Comparison of ENCODE assay signal across 14 cellular contexts in the genomic region with DNA sequence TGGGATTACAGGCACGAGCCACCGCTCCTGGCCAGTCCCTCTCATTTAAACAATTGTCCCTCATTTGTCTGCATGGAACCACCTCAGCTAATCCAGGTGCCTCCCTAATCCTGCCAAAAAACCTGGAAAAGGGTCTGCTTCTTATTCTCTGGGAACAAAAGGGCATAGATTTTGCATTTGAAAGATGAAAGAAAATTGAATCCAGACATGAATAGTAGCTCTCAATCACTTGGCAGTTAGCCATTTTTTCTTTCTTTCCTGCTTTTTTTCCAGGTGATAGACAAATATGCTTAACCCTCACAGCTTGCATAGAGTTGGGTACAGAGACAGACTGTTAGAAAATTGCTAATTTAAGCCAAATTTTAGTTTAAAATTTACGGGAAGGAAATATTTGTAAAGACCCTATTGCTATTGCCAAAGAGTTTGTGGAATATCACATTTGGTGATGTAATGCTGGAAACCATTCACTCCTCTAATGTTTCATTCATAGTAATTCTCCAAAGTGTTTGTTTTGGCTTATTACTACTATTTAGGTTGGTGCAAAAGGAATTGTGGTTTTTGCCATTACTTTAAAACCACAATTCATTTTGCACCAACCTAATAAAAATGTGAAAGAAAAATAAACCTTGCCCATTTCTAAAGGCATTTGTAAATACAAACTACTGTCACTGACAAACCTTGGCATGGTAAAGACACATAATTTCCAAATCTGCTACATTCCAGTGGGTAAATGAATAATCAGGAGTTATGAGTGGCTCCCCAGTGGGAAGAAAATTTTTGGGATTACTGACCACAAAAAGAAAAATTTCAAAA.
DNase-seq lines count a peak whose midpoint lies in the region; ATAC-seq, FAIRE-seq and TF ChIP-seq lines count a peak whose summit lies in the region.
"Had no signal": no experiment of that assay in that cellular context is flagged by ENCODE, and none has a peak within 500 bp of the region (broad histone marks: within the 10 kb centered on the region; RNA-seq: fewer than 3 reads in every experiment).

No MANE protein-coding gene starts in this region.

- no peaks in the 10 kb centered on the region for H3K79me2 ChIP-seq in HepG2 (ENCODE audit: insufficient read depth, low read length)

- no peak overlapping the region for H3K4me3 Mint-ChIP-seq in T-helper 2 cell treated with Interferon-gamma antibody and Interleukin-4, amounts not matched to agents 5 μg/mL and 100 μg/mL, for 36 hours
- H3K4me3 Mint-ChIP-seq: activated naive CD8-positive, alpha-beta T cell treated with anti-CD3 and anti-CD28 coated beads, Interleukin-2, amount 10 ng/mL, durations not matched to agents 7 days and 5 days; naive thymus-derived CD4-positive, alpha-beta T cell; stimulated activated effector memory CD8-positive, alpha-beta T cell treated with anti-CD3 and anti-CD28 coated beads, Interleukin-12 subunit alpha, Interleukin-12 subunit beta, amount 100 ng/mL, for 72 hours had no signal

- no peaks in the 10 kb centered on the region for H4K20me1 ChIP-seq in HepG2 (ENCODE audit: insufficient read depth, low read length)

- H3K27ac Mint-ChIP-seq in T-helper 2 cell treated with Interferon-gamma antibody and Interleukin-4, amounts not matched to agents 5 μg/mL and 100 μg/mL, for 36 hours, result no peak overlapping the region
- H3K27ac Mint-ChIP-seq: activated naive CD8-positive, alpha-beta T cell treated with anti-CD3 and anti-CD28 coated beads, Interleukin-2, amount 10 ng/mL, durations not matched to agents 7 days and 5 days; naive thymus-derived CD4-positive, alpha-beta T cell; stimulated activated effector memory CD8-positive, alpha-beta T cell treated with anti-CD3 and anti-CD28 coated beads, Interleukin-12 subunit alpha, Interleukin-12 subunit beta, amount 100 ng/mL, for 72 hours had no signal

- H3K4me2 ChIP-seq in HepG2 (ENCODE audit: low read depth, low read length), result no peak overlapping the region

- no peak overlapping the region for H2AFZ ChIP-seq in HepG2 (ENCODE audit: low read length)

- H3K27ac ChIP-seq in liver (ENCODE audit: low read depth in 1 of 2, low read length in 2 of 2) (peak overlapping the region in 1 of 2 donors; percentile 64), HepG2 (ENCODE audit: extremely low read length, insufficient read depth, low read length) (no peak overlapping the region), suprapubic skin (no peak overlapping the region)

- no peak for TF ChIP-seq CTCF in liver (IDR thresholded peaks at IDR 0.05; ENCODE audit: low read depth, low read length, missing input control)
- no peak for TF ChIP-seq CTCF in HepG2 (CRISPR knock-in tag; IDR thresholded peaks at IDR 0.05)
- TF ChIP-seq CTCF in suprapubic skin (IDR thresholded peaks at IDR 0.05), result no peak

- no peak for DNase-seq in HepG2 (ENCODE audit: low spot score)
- peak; percentile 75 for DNase-seq in NCI-H748 (lab: John Stamatoyannopoulos, UW; ENCODE audit: unreplicated experiment)
- DNase-seq in fibroblast of peridontal ligament (ENCODE audit: extremely low read depth), result peak; percentile 98
- DNase-seq in suprapubic skin (ENCODE audit: low spot score in 2 of 2), result no peak
- DNase-seq in T-helper 2 cell treated with Interferon-gamma antibody and Interleukin-4, amounts not matched to agents 5 μg/mL and 100 μg/mL, for 36 hours (ENCODE audit: low spot score), result no peak
- DNase-seq: activated naive CD8-positive, alpha-beta T cell treated with anti-CD3 and anti-CD28 coated beads, Interleukin-2, amount 10 ng/mL, durations not matched to agents 7 days and 5 days; BE2C; Kasumi-1; naive thymus-derived CD4-positive, alpha-beta T cell had no signal

- TF ChIP-seq RAD21 in liver (IDR thresholded peaks at IDR 0.05) (no peak), HepG2 (CRISPR knock-in tag; IDR thresholded peaks at IDR 0.05) (no peak)

- TF ChIP-seq EP300 in HepG2 (IDR thresholded peaks at IDR 0.05; ENCODE audit: low read depth in 2 of 2, low read length in 2 of 2), result no peak
- no peak for TF ChIP-seq EP300 in HepG2 (CRISPR knock-in tag; IDR thresholded peaks at IDR 0.05; ENCODE audit: borderline replicate concordance)
- no peak for TF ChIP-seq EP300 in suprapubic skin (IDR thresholded peaks at IDR 0.05)

- FAIRE-seq in HepG2 (lab: Jason Lieb, UNC), result no peak
- FAIRE-seq: endometrium had no signal

- no peak overlapping the region for H3K9ac ChIP-seq in liver (ENCODE audit: low read depth in 1 of 2, low read length in 2 of 2)
- H3K9ac ChIP-seq in HepG2 (ENCODE audit: insufficient read depth, low read depth, low read length), result no peak overlapping the region

- no peak for ATAC-seq in HepG2
- no peak for ATAC-seq in GM18520 (IDR thresholded peaks at IDR 0.05; ENCODE audit: unreplicated experiment)
- ATAC-seq in GM21423 (IDR thresholded peaks at IDR 0.05; ENCODE audit: unreplicated experiment), result no peak
- ATAC-seq: naive thymus-derived CD4-positive, alpha-beta T cell; stimulated activated effector memory CD8-positive, alpha-beta T cell treated with anti-CD3 and anti-CD28 coated beads, Interleukin-12 subunit alpha, Interleukin-12 subunit beta, amount 100 ng/mL, for 72 hours had no signal

- 66% methylated on average over 3 of the region's 3 CpGs for WGBS in liver
- WGBS in HepG2 (ENCODE audit: low lambda C conversion rate), result 87% methylated on average over 3 of the region's 3 CpGs
- WGBS in suprapubic skin, result 70% methylated on average over 3 of the region's 3 CpGs

- H3K27me3 Mint-ChIP-seq in T-helper 2 cell treated with Interferon-gamma antibody and Interleukin-4, amounts not matched to agents 5 μg/mL and 100 μg/mL, for 36 hours (ENCODE audit: low read depth), result no peaks in the 10 kb centered on the region
- H3K27me3 Mint-ChIP-seq: activated naive CD8-positive, alpha-beta T cell treated with anti-CD3 and anti-CD28 coated beads, Interleukin-2, amount 10 ng/mL, durations not matched to agents 7 days and 5 days; naive thymus-derived CD4-positive, alpha-beta T cell had no signal

- no peak for TF ChIP-seq POLR2A in HepG2 (IDR thresholded peaks at IDR 0.05; ENCODE audit: insufficient read depth in 1 of 2, low read depth in 2 of 2, low read length in 2 of 2)
- no peak for TF ChIP-seq POLR2A in suprapubic skin (IDR thresholded peaks at IDR 0.05)

- H3K27me3 ChIP-seq in liver (ENCODE audit: control insufficient read depth in 4 of 4, insufficient read depth in 4 of 4, low read length in 3 of 4) (no peaks in the 10 kb centered on the region), HepG2 (ENCODE audit: control insufficient read depth in 1 of 2, insufficient read depth in 2 of 2, low read length in 2 of 2) (no peaks in the 10 kb centered on the region), suprapubic skin (no peaks in the 10 kb centered on the region)
- H3K27me3 ChIP-seq: BE2C had no signal

- peaks cover 5 to 23% (median 8%) of the 10 kb centered on the region in 4 donors for H3K4me1 ChIP-seq in liver (ENCODE audit: control insufficient read depth in 4 of 4, insufficient read depth in 4 of 4, low read length in 3 of 4)
- H3K4me1 ChIP-seq in HepG2 (ENCODE audit: insufficient read depth, low read length), result peaks cover 19% of the 10 kb centered on the region
- H3K4me1 ChIP-seq in suprapubic skin, result peaks cover 10% of the 10 kb centered on the region
- H3K4me1 ChIP-seq: BE2C had no signal

- H3K9me3 ChIP-seq in liver (ENCODE audit: control insufficient read depth in 4 of 4, low read length in 3 of 4) (no peaks in the 10 kb centered on the region), HepG2 (ENCODE audit: low read length) (no peaks in the 10 kb centered on the region), suprapubic skin (no peaks in the 10 kb centered on the region)
- H3K9me3 ChIP-seq: BE2C had no signal

- CTCF ChIA-PET in HepG2 (lab: Yijun Ruan, JAX; ENCODE audit: low intra/inter-chr PET ratio, low total read pairs), result no interaction called here

- peaks cover 13% of the 10 kb centered on the region for H3K9me3 Mint-ChIP-seq in T-helper 2 cell treated with Interferon-gamma antibody and Interleukin-4, amounts not matched to agents 5 μg/mL and 100 μg/mL, for 36 hours

- peaks cover 15% of the 10 kb centered on the region for H3K36me3 Mint-ChIP-seq in T-helper 2 cell treated with Interferon-gamma antibody and Interleukin-4, amounts not matched to agents 5 μg/mL and 100 μg/mL, for 36 hours (ENCODE audit: low read depth)
- H3K36me3 Mint-ChIP-seq: stimulated activated effector memory CD8-positive, alpha-beta T cell treated with anti-CD3 and anti-CD28 coated beads, Interleukin-12 subunit alpha, Interleukin-12 subunit beta, amount 100 ng/mL, for 72 hours had no signal

- peaks cover 10% of the 10 kb centered on the region for H3K4me1 Mint-ChIP-seq in T-helper 2 cell treated with Interferon-gamma antibody and Interleukin-4, amounts not matched to agents 5 μg/mL and 100 μg/mL, for 36 hours (ENCODE audit: low read depth)

- in situ Hi-C loops in HepG2 (cut with HindIII; ENCODE audit: extremely low pct_ligation_motif_present, low pct_unique_long_range_greater_than_20kb), result no loop called here

- intact Hi-C loops in HepG2 (cut with micrococcal nuclease; ENCODE audit: unreplicated experiment), result loop anchor here (5.0 kb wide), 1 partner anchor 42 kb away; no protein-coding TSS in a partner anchor

- POLR2A ChIA-PET in HepG2 (lab: Yijun Ruan, JAX), result no interaction called here

- no TSS peak for BruUV-seq in HepG2 (replicated peaks; lab: Mats Ljungman, UMichigan)

- no peak overlapping the region for H3K4me3 ChIP-seq in liver (ENCODE audit: low read depth in 1 of 3, low read length in 3 of 3)
- no peak overlapping the region for H3K4me3 ChIP-seq in HepG2 (replicated peaks in 1 of 3; ENCODE audit: insufficient read depth in 1 of 3, low read depth in 2 of 3, low read length in 3 of 3)
- no peak overlapping the region for H3K4me3 ChIP-seq in suprapubic skin

- no peaks in the 10 kb centered on the region for H3K36me3 ChIP-seq in liver (ENCODE audit: control insufficient read depth in 4 of 4, insufficient read depth in 3 of 4, low read depth in 1 of 4, low read length in 3 of 4)
- H3K36me3 ChIP-seq in HepG2 (replicated peaks in 1 of 2; ENCODE audit: control insufficient read depth in 1 of 2, insufficient read depth in 2 of 2, low read length in 2 of 2), result no peaks in the 10 kb centered on the region
- no peaks in the 10 kb centered on the region for H3K36me3 ChIP-seq in suprapubic skin
- H3K36me3 ChIP-seq: BE2C had no signal

TF ChIP-seq in liver, 16 proteins besides CTCF, POLR2A, EP300 and RAD21 (continues in another document):
- TF ChIP-seq HNF4A (conservative IDR thresholded peaks at IDR 0.05), result no peak
- no peak for TF ChIP-seq GABPA (IDR thresholded peaks at IDR 0.05 in 1 of 2, conservative IDR thresholded peaks at IDR 0.05 in 1 of 2)
- TF ChIP-seq HNF4G (IDR thresholded peaks at IDR 0.05), result no peak
- TF ChIP-seq TAF1 (conservative IDR thresholded peaks at IDR 0.05), result no peak
- no peak for TF ChIP-seq NR2F2 (IDR thresholded peaks at IDR 0.05)
- TF ChIP-seq JUND (IDR thresholded peaks at IDR 0.05), result peak in 1 of 2 donors; percentile 33

TF ChIP-seq in HepG2, 621 proteins besides CTCF, POLR2A, EP300 and RAD21:
- no peak for TF ChIP-seq FOXK1 (CRISPR knock-in tag; IDR thresholded peaks at IDR 0.05; ENCODE audit: borderline replicate concordance, low read depth)

Comparison
In these comparisons a context has a peak if more than half of its experiments do, and no peak if none do; other contexts are left out.
1. DNase-seq: peak in NCI-H748 (single experiment) and fibroblast of peridontal ligament (single experiment); none in HepG2 (single experiment), suprapubic skin (0 of 2) and T-helper 2 cell treated with Interferon-gamma antibody and Interleukin-4, amounts not matched to agents 5 μg/mL and 100 μg/mL, for 36 hours (single experiment).